ENCODE assay signal across 14 cellular contexts in genomic region chr4:109078724-109079123, GRCh38.
DNase-seq lines count a peak whose midpoint lies in the region; ATAC-seq and TF ChIP-seq lines count a peak whose summit lies in the region.
"Had no signal": no experiment of that assay in that cellular context is flagged by ENCODE, and none has a peak within 500 bp of the region (broad histone marks: within the 10 kb centered on the region; RNA-seq: fewer than 3 reads in every experiment).

No MANE protein-coding gene starts in this region.

- no peaks in the 10 kb centered on the region for H3K27me3 Mint-ChIP-seq in Calu3 (ENCODE audit: unreplicated experiment)
- H3K27me3 Mint-ChIP-seq in activated T-cell treated with anti-CD3 and anti-CD28 coated beads, Interleukin-2, amount 50 U/mL, for 72 hours (ENCODE audit: low read depth): peaks cover 7% of the 10 kb centered on the region
- peaks cover 10% of the 10 kb centered on the region for H3K27me3 Mint-ChIP-seq in activated CD4-positive, alpha-beta T cell treated with anti-CD3 and anti-CD28 coated beads, Interleukin-2, amount 10 ng/mL, durations not matched to agents 7 days and 5 days

- BruUV-seq in Calu3 (replicated peaks; lab: Mats Ljungman, UMichigan): no TSS peak

- H3K27ac ChIP-seq in fibroblast of lung (ENCODE audit: insufficient read depth, low read length) (no peak overlapping the region), osteoblast (ENCODE audit: low read depth, low read length) (peak overlapping the region; percentile 24)
- H3K27ac ChIP-seq: esophagus squamous epithelium, upper lobe of left lung had no signal

- H3K4me1 ChIP-seq in fibroblast of lung (ENCODE audit: control insufficient read depth, extremely low read depth, insufficient read depth, low read length) (peaks cover 6% of the 10 kb centered on the region), osteoblast (ENCODE audit: insufficient read depth, low read length) (peaks cover 23% of the 10 kb centered on the region)

- H3K4me3 Mint-ChIP-seq in Calu3 (ENCODE audit: low read depth, unreplicated experiment): peak overlapping the region; percentile 10
- no peak overlapping the region for H3K4me3 Mint-ChIP-seq in activated T-cell treated with anti-CD3 and anti-CD28 coated beads, Interleukin-2, amount 50 U/mL, for 72 hours
- H3K4me3 Mint-ChIP-seq in activated CD4-positive, alpha-beta T cell treated with anti-CD3 and anti-CD28 coated beads, Interleukin-2, amount 10 ng/mL, durations not matched to agents 7 days and 5 days: no peak overlapping the region

- H3K27me3 ChIP-seq in fibroblast of lung (ENCODE audit: control insufficient read depth, insufficient read depth, low read length): no peaks in the 10 kb centered on the region
- no peaks in the 10 kb centered on the region for H3K27me3 ChIP-seq in osteoblast (ENCODE audit: insufficient read depth, low read length)
- H3K27me3 ChIP-seq: esophagus squamous epithelium, upper lobe of left lung had no signal

- H3K27ac Mint-ChIP-seq in Calu3 (ENCODE audit: unreplicated experiment): peak overlapping the region; percentile 42
- H3K27ac Mint-ChIP-seq in activated T-cell treated with anti-CD3 and anti-CD28 coated beads, Interleukin-2, amount 50 U/mL, for 72 hours: no peak overlapping the region
- H3K27ac Mint-ChIP-seq in activated CD4-positive, alpha-beta T cell treated with anti-CD3 and anti-CD28 coated beads, Interleukin-2, amount 10 ng/mL, durations not matched to agents 7 days and 5 days: no peak overlapping the region

- H3K79me2 ChIP-seq in fibroblast of lung (ENCODE audit: control insufficient read depth, insufficient read depth, low read length) (no peaks in the 10 kb centered on the region), osteoblast (ENCODE audit: insufficient read depth, low read length) (no peaks in the 10 kb centered on the region)

- H3K36me3 ChIP-seq in fibroblast of lung (ENCODE audit: control insufficient read depth, insufficient read depth, low read length) (no peaks in the 10 kb centered on the region), osteoblast (ENCODE audit: insufficient read depth, low read length) (no peaks in the 10 kb centered on the region)
- H3K36me3 ChIP-seq: esophagus squamous epithelium, upper lobe of left lung had no signal

- no peak overlapping the region for H3K9ac ChIP-seq in fibroblast of lung (ENCODE audit: insufficient read depth, low read length)

- no peaks in the 10 kb centered on the region for H4K20me1 ChIP-seq in fibroblast of lung (ENCODE audit: control insufficient read depth, extremely low read depth, insufficient read depth, low read length)
- no peaks in the 10 kb centered on the region for H4K20me1 ChIP-seq in osteoblast (ENCODE audit: insufficient read depth, low read length)

- DNase-seq in Calu3 (peak; percentile 1), RPMI7951 (ENCODE audit: low read depth) (peak; percentile 7), fibroblast of lung (ENCODE audit: low read depth in 2 of 2) (peak; percentile 89 to 95), osteoblast (ENCODE audit: insufficient read length, low spot score, missing footprints) (no peak), NCI-H2171 treated with DMSO at 0.1 percent for 48 hours (lab: John Stamatoyannopoulos, UW) (no peak)
- DNase-seq in activated T-cell treated with anti-CD3 and anti-CD28 coated beads, Interleukin-2, amount 50 U/mL, for 72 hours: no peak
- no peak for DNase-seq in activated CD4-positive, alpha-beta T cell treated with anti-CD3 and anti-CD28 coated beads, Interleukin-2, amount 10 ng/mL, durations not matched to agents 7 days and 5 days
- DNase-seq: anterior cingulate cortex, esophagus squamous epithelium, NCI-H1694 treated with DMSO at 0.1 percent for 48 hours, right cardiac atrium, upper lobe of left lung had no signal

- intact Hi-C loops in Calu3 (cut with micrococcal nuclease; ENCODE audit: unreplicated experiment): loop anchor here (5.0 kb wide), 1 partner anchor 219 kb away; no protein-coding TSS in a partner anchor

- no peaks in the 10 kb centered on the region for H3K9me3 Mint-ChIP-seq in Calu3 (ENCODE audit: low read depth, unreplicated experiment)
- no peaks in the 10 kb centered on the region for H3K9me3 Mint-ChIP-seq in activated T-cell treated with anti-CD3 and anti-CD28 coated beads, Interleukin-2, amount 50 U/mL, for 72 hours
- no peaks in the 10 kb centered on the region for H3K9me3 Mint-ChIP-seq in activated CD4-positive, alpha-beta T cell treated with anti-CD3 and anti-CD28 coated beads, Interleukin-2, amount 10 ng/mL, durations not matched to agents 7 days and 5 days

- H3K4me1 Mint-ChIP-seq in Calu3 (ENCODE audit: low read depth, unreplicated experiment): no peaks in the 10 kb centered on the region
- H3K4me1 Mint-ChIP-seq in activated T-cell treated with anti-CD3 and anti-CD28 coated beads, Interleukin-2, amount 50 U/mL, for 72 hours (ENCODE audit: low read depth): peaks cover 11% of the 10 kb centered on the region
- H3K4me1 Mint-ChIP-seq in activated CD4-positive, alpha-beta T cell treated with anti-CD3 and anti-CD28 coated beads, Interleukin-2, amount 10 ng/mL, durations not matched to agents 7 days and 5 days: no peaks in the 10 kb centered on the region

- CTCF ChIA-PET in Calu3 (lab: Charles Lee): no interaction called here
- CTCF ChIA-PET in activated CD4-positive, alpha-beta T cell treated with anti-CD3 and anti-CD28 coated beads, Interleukin-2, amount 10 ng/mL, durations not matched to agents 7 days and 5 days (lab: Charles Lee): interaction anchor here (1.4 kb wide), 1 partner anchor 13 kb away, joined by 5 read pairs; no protein-coding TSS in a partner anchor

- H3K9me3 ChIP-seq in fibroblast of lung (ENCODE audit: control insufficient read depth, insufficient read depth, low read depth, low read length) (no peaks in the 10 kb centered on the region), osteoblast (ENCODE audit: low read depth, low read length) (no peaks in the 10 kb centered on the region)
- H3K9me3 ChIP-seq: esophagus squamous epithelium, upper lobe of left lung had no signal

- H3K4me2 ChIP-seq in fibroblast of lung (ENCODE audit: extremely low read depth, insufficient read depth, low read length) (peak overlapping the region; percentile 64), osteoblast (ENCODE audit: insufficient read depth, low read length) (peak overlapping the region; percentile 61)

- no peak overlapping the region for H3K4me3 ChIP-seq in fibroblast of lung (replicated peaks in 1 of 4; ENCODE audit: control extremely low read depth in 1 of 4, insufficient read depth in 1 of 4, low read depth in 3 of 4, low read length in 4 of 4)
- H3K4me3 ChIP-seq in osteoblast (ENCODE audit: insufficient read depth, low read length): no peak overlapping the region
- H3K4me3 ChIP-seq: esophagus squamous epithelium, lung, upper lobe of left lung had no signal

- H3K36me3 Mint-ChIP-seq in Calu3 (ENCODE audit: insufficient read depth, unreplicated experiment): no peaks in the 10 kb centered on the region
- H3K36me3 Mint-ChIP-seq in activated T-cell treated with anti-CD3 and anti-CD28 coated beads, Interleukin-2, amount 50 U/mL, for 72 hours (ENCODE audit: insufficient read depth in 2 of 2): no peaks in the 10 kb centered on the region
- no peaks in the 10 kb centered on the region for H3K36me3 Mint-ChIP-seq in activated CD4-positive, alpha-beta T cell treated with anti-CD3 and anti-CD28 coated beads, Interleukin-2, amount 10 ng/mL, durations not matched to agents 7 days and 5 days (ENCODE audit: low read depth)

- no peak overlapping the region for H2AFZ ChIP-seq in fibroblast of lung (ENCODE audit: low read length)
- no peak overlapping the region for H2AFZ ChIP-seq in osteoblast (ENCODE audit: low read length)

- no peak for ATAC-seq in activated T-cell treated with anti-CD3 and anti-CD28 coated beads, Interleukin-2, amount 50 U/mL, for 72 hours (replicated peaks in 1 of 2)
- no peak for ATAC-seq in HG02763 (IDR thresholded peaks at IDR 0.05; ENCODE audit: unreplicated experiment)

- POLR2A ChIA-PET in activated CD4-positive, alpha-beta T cell treated with anti-CD3 and anti-CD28 coated beads, Interleukin-2, amount 10 ng/mL, durations not matched to agents 7 days and 5 days (lab: Charles Lee): no interaction called here

- TF ChIP-seq CTCF in Calu3 (IDR thresholded peaks at IDR 0.05; ENCODE audit: unreplicated experiment): no peak
- TF ChIP-seq CTCF in fibroblast of lung (conservative IDR thresholded peaks at IDR 0.05 in 1 of 2, IDR thresholded peaks at IDR 0.05 in 1 of 2; ENCODE audit: low read depth in 1 of 2, low read length in 2 of 2): no peak
- TF ChIP-seq CTCF in osteoblast (IDR thresholded peaks at IDR 0.05; ENCODE audit: extremely low read depth, low read depth, low read length): no peak

Comparison
In these comparisons a context has a peak if more than half of its experiments do, and no peak if none do; other contexts are left out.
1. DNase-seq: peak in Calu3 (single experiment), RPMI7951 (single experiment) and fibroblast of lung (2 of 2); none in osteoblast (single experiment), activated T-cell treated with anti-CD3 and anti-CD28 coated beads, Interleukin-2, amount 50 U/mL, for 72 hours (0 of 2), activated CD4-positive, alpha-beta T cell treated with anti-CD3 and anti-CD28 coated beads, Interleukin-2, amount 10 ng/mL, durations not matched to agents 7 days and 5 days (single experiment) and NCI-H2171 treated with DMSO at 0.1 percent for 48 hours (single experiment).